7 cellular contexts compared by ENCODE assay signal in the genomic region with DNA sequence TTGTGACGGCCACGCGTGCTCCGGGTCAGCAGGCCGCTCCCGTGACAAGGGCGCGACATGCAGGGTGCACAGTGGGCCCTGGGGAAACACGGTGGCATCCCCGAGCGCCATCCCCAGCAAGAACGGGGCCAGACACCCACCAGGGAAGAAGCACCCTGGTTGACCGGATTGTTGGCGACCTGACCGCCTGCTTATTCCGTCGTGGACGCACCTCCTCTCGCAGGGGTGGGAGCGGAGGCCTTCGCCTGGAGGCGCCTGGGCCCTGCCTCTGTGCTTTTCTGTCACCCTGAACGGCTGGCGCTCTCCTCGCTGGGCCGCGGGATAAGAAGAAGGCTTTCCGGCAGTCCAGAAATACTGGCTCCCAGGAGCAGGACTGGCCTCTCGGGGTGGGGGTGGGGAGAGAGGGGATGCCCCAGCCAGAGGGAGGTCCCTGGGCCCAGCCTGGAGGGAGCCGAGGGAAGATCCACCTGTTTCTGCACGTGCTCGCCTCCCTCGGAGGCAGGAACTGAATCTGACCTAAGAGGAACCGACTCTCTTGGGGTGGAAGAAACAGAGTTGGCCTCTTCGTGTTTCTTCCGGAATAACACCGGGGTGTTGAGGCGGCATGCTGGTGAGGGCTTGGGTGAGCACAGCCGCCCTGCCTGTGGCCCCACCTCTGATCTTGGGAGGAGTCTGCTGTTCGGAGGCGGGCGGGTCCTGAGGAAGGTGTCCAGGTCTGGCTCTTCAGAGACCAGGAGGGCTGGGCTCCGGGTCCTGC.
A peak's percentile ranks its signal among the peaks of the same experiment; 100 is the strongest.
DNase-seq lines count a peak whose midpoint lies in the region; ATAC-seq and TF ChIP-seq lines count a peak whose summit lies in the region.
"Not testable (repeated sequence)": the region's sequence is repeated elsewhere in the genome, so short reads cannot be mapped to it uniquely, and the experiment has no call there.

No MANE protein-coding gene starts in this region.

- TF ChIP-seq POLR2A in spleen (IDR thresholded peaks at IDR 0.05), result not testable (repeated sequence)

- H3K27me3 ChIP-seq in RWPE2 (ENCODE audit: insufficient read depth, poor library complexity, severe bottlenecking); right atrium auricular region; spleen (replicated peaks in 1 of 7): not testable (repeated sequence)

- WGBS in spleen, 5 donors, result 68 to 100% (median 78%) methylated on average over 2 to 23 of the region's 43 CpGs; no CpG with 5 or more reads in 1 of the 5 donors

- not testable (repeated sequence) for H3K36me3 ChIP-seq in RWPE2 (ENCODE audit: low read depth); right atrium auricular region; spleen

- not testable (repeated sequence) for H3K9me3 ChIP-seq in RWPE2 (ENCODE audit: severe bottlenecking); right atrium auricular region; spleen

- intact Hi-C loops in spleen (cut with DNase I; ENCODE audit: low total_unique reads), result not testable (repeated sequence)

- not testable (repeated sequence) for TF ChIP-seq CTCF in RWPE2 (IDR thresholded peaks at IDR 0.05; ENCODE audit: poor library complexity, severe bottlenecking); right atrium auricular region (IDR thresholded peaks at IDR 0.05); spleen (IDR thresholded peaks at IDR 0.05 in 8 of 11, conservative IDR thresholded peaks at IDR 0.05 in 3 of 11)

- DNase-seq in RWPE2 (ENCODE audit: low spot score) (peak; percentile 26), right atrium auricular region (ENCODE audit: low spot score) (peak; percentile 28), mucosa of gallbladder (ENCODE audit: low spot score) (peak; percentile 10), spleen (peak; percentile 84)
- DNase-seq in activated effector memory CD4-positive, alpha-beta T cell treated with anti-CD3 and anti-CD28 coated beads, Interleukin-2, amount 50 U/mL, for 16 hours, result peak; percentile 51

- H3K27ac ChIP-seq in RWPE2 (ENCODE audit: poor library complexity, severe bottlenecking); right atrium auricular region: not testable (repeated sequence)
- peak overlapping the region in 3 of 8 donors; percentile 23 to 61 (median 46) for H3K27ac ChIP-seq in spleen

- not testable (repeated sequence) for H3K4me1 ChIP-seq in RWPE2 (ENCODE audit: insufficient read depth, poor library complexity, severe bottlenecking); right atrium auricular region; spleen

- peak; percentile 73 for ATAC-seq in GM19372 (IDR thresholded peaks at IDR 0.05; ENCODE audit: low read depth, unreplicated experiment)
- peak; percentile 52 for ATAC-seq in HG02884 (IDR thresholded peaks at IDR 0.05; ENCODE audit: unreplicated experiment)
- not testable (repeated sequence) for ATAC-seq in RWPE2 (ENCODE audit: low read depth)

- not testable (repeated sequence) for H3K4me3 ChIP-seq in RWPE2 (ENCODE audit: severe bottlenecking); right atrium auricular region; spleen

Comparison
In these comparisons a context has a peak if more than half of its experiments do, and no peak if none do; other contexts are left out.
1. DNase-seq: peak in every context shown above with its lines; median percentile 84 in spleen; 51 in activated effector memory CD4-positive, alpha-beta T cell treated with anti-CD3 and anti-CD28 coated beads, Interleukin-2, amount 50 U/mL, for 16 hours; 28 in right atrium auricular region; 26 in RWPE2; 10 in mucosa of gallbladder.